Comparison of ENCODE assay signal across 2 cellular contexts in genomic region chr16:19187961-19188360, GRCh38. TPM values are rescaled to one million over a fixed set of nuclear protein-coding genes. Genes with fewer than 3 reads are reported as not detected.
"Had no signal": no experiment of that assay in that cellular context is flagged by ENCODE, and none has a peak within 500 bp of the region (broad histone marks: within the 10 kb centered on the region; RNA-seq: fewer than 3 reads in every experiment).

No MANE protein-coding gene starts in this region.

RNA-seq across cellular contexts. Expression of gene SYT17, which starts 19.9 kb away (rescaled TPM):
- total RNA-seq: GM23248, HFFc6 had no signal
- polyA plus RNA-seq: GM23248 had no signal
